19 cellular contexts compared by ENCODE assay signal in genomic region chr10:88928254-88928653, GRCh38.
"Had no signal": no experiment of that assay in that cellular context is flagged by ENCODE, and none has a peak within 500 bp of the region (broad histone marks: within the 10 kb centered on the region; RNA-seq: fewer than 3 reads in every experiment).

No MANE protein-coding gene starts in this region.

- H3K4me3 Mint-ChIP-seq: effector memory CD8-positive, alpha-beta T cell; immature natural killer cell; naive thymus-derived CD8-positive, alpha-beta T cell; neural crest cell; stimulated activated naive B cell treated with anti-CD40 and anti-IgM and Interleukin-4, amounts not matched to agents 10 μg/mL and 1 μg/mL and 100 μg/mL, for 72 hours; stimulated activated naive CD8-positive, alpha-beta T cell treated with anti-CD3 and anti-CD28 coated beads, Interleukin-15, amount 100 ng/mL, for 72 hours had no signal

- H3K4me1 Mint-ChIP-seq: immature natural killer cell had no signal

- H3K27ac Mint-ChIP-seq: effector memory CD8-positive, alpha-beta T cell; immature natural killer cell; stimulated activated naive B cell treated with anti-CD40 and anti-IgM and Interleukin-4, amounts not matched to agents 10 μg/mL and 1 μg/mL and 100 μg/mL, for 72 hours had no signal

- H3K27me3 ChIP-seq: esophagus squamous epithelium, gastroesophageal sphincter, sigmoid colon, transverse colon had no signal

- H3K9me3 ChIP-seq: esophagus squamous epithelium, gastroesophageal sphincter, sigmoid colon, thoracic aorta, transverse colon had no signal

- H3K9me3 Mint-ChIP-seq: effector memory CD8-positive, alpha-beta T cell; immature natural killer cell; naive thymus-derived CD8-positive, alpha-beta T cell; neural crest cell; stimulated activated naive CD8-positive, alpha-beta T cell treated with anti-CD3 and anti-CD28 coated beads, Interleukin-15, amount 100 ng/mL, for 72 hours had no signal

- DNase-seq: effector memory CD8-positive, alpha-beta T cell; esophagus squamous epithelium; foreskin fibroblast; glutamatergic neuron; immature natural killer cell; left colon; naive thymus-derived CD8-positive, alpha-beta T cell; posterior cingulate gyrus; sigmoid colon; stimulated activated CD4-positive, alpha-beta T cell treated with anti-CD3 and anti-CD28 coated beads, Interleukin-2, amount 100 ng/mL, for 24 hours; stimulated activated CD4-positive, alpha-beta T cell treated with anti-CD3 and anti-CD28 coated beads, Interleukin-4, amount 100 ng/mL, for 4 hours; stimulated activated naive B cell treated with anti-CD40 and anti-IgM and Interleukin-4, amounts not matched to agents 10 μg/mL and 1 μg/mL and 100 μg/mL, for 72 hours; stimulated activated naive CD8-positive, alpha-beta T cell treated with anti-CD3 and anti-CD28 coated beads, Interleukin-15, amount 100 ng/mL, for 72 hours; substantia nigra; transverse colon had no signal

- H3K4me3 ChIP-seq: esophagus squamous epithelium, gastroesophageal sphincter, sigmoid colon, skin epidermis, thoracic aorta, transverse colon had no signal

- H3K36me3 ChIP-seq: gastroesophageal sphincter, sigmoid colon, thoracic aorta, transverse colon had no signal

- H3K27me3 Mint-ChIP-seq: effector memory CD8-positive, alpha-beta T cell; naive thymus-derived CD8-positive, alpha-beta T cell; stimulated activated naive B cell treated with anti-CD40 and anti-IgM and Interleukin-4, amounts not matched to agents 10 μg/mL and 1 μg/mL and 100 μg/mL, for 72 hours; stimulated activated naive CD8-positive, alpha-beta T cell treated with anti-CD3 and anti-CD28 coated beads, Interleukin-15, amount 100 ng/mL, for 72 hours had no signal

- H3K27ac ChIP-seq: thoracic aorta had no signal

- ATAC-seq: effector memory CD8-positive, alpha-beta T cell; gastroesophageal sphincter; left colon; naive thymus-derived CD8-positive, alpha-beta T cell; stimulated activated naive B cell treated with anti-CD40 and anti-IgM and Interleukin-4, amounts not matched to agents 10 μg/mL and 1 μg/mL and 100 μg/mL, for 72 hours; stimulated activated naive CD8-positive, alpha-beta T cell treated with anti-CD3 and anti-CD28 coated beads, Interleukin-15, amount 100 ng/mL, for 72 hours had no signal
